ENCODE assay signal across 8 cellular contexts in genomic region chr11:74702383-74703007, GRCh38. TPM values are rescaled to one million over a fixed set of nuclear protein-coding genes. Genes with fewer than 3 reads are reported as not detected.
DNase-seq lines count a peak whose midpoint lies in the region; ATAC-seq and TF ChIP-seq lines count a peak whose summit lies in the region.

No MANE protein-coding gene starts in this region.

- no peaks in the 10 kb centered on the region for H4K20me1 ChIP-seq in Karpas-422 (ENCODE audit: insufficient read depth, low read depth, low read length)

- no peaks in the 10 kb centered on the region for H3K36me3 Mint-ChIP-seq in activated T-helper 17 cell treated with anti-CD3 and anti-CD28 coated beads, Interleukin-2, amount 50 U/mL, for 72 hours (ENCODE audit: low read depth)
- no peaks in the 10 kb centered on the region for H3K36me3 Mint-ChIP-seq in osteocyte (ENCODE audit: unreplicated experiment)

- H3K9me3 ChIP-seq in Karpas-422 (ENCODE audit: low read length) (no peaks in the 10 kb centered on the region), RWPE2 (ENCODE audit: severe bottlenecking) (no peaks in the 10 kb centered on the region)

- no peak overlapping the region for H2AFZ ChIP-seq in Karpas-422 (ENCODE audit: low read length)

- no peaks in the 10 kb centered on the region for H3K9me3 Mint-ChIP-seq in activated T-helper 17 cell treated with anti-CD3 and anti-CD28 coated beads, Interleukin-2, amount 50 U/mL, for 72 hours
- no peaks in the 10 kb centered on the region for H3K9me3 Mint-ChIP-seq in osteocyte (ENCODE audit: unreplicated experiment)

- ATAC-seq in RWPE2 (ENCODE audit: low read depth) (peak; percentile 73), HG02623 (IDR thresholded peaks at IDR 0.05; ENCODE audit: unreplicated experiment) (no peak)
- ATAC-seq in activated T-helper 17 cell treated with anti-CD3 and anti-CD28 coated beads, Interleukin-2, amount 50 U/mL, for 72 hours (replicated peaks) = peak; percentile 81

- H3K9me2 ChIP-seq in Karpas-422 (replicated peaks; ENCODE audit: insufficient read depth, low read length) = no peaks in the 10 kb centered on the region

- peak; percentile 90 for TF ChIP-seq CTCF in GM12872 (IDR thresholded peaks at IDR 0.05; ENCODE audit: insufficient read depth, low read depth, low read length)
- TF ChIP-seq CTCF in RWPE2 (IDR thresholded peaks at IDR 0.05; ENCODE audit: poor library complexity, severe bottlenecking) = peak; percentile 89
- peak; percentile 97 for TF ChIP-seq CTCF in fibroblast of villous mesenchyme (IDR thresholded peaks at IDR 0.05; ENCODE audit: insufficient read depth, low read depth, low read length)
- TF ChIP-seq CTCF in osteocyte (IDR thresholded peaks at IDR 0.05) = peak; percentile 90

- H3K9ac ChIP-seq in Karpas-422 (ENCODE audit: low read length) = no peak overlapping the region

- H3K27ac ChIP-seq in Karpas-422 (ENCODE audit: low read length) (no peak overlapping the region), RWPE2 (ENCODE audit: poor library complexity, severe bottlenecking) (no peak overlapping the region)

- H3K27ac Mint-ChIP-seq in activated T-helper 17 cell treated with anti-CD3 and anti-CD28 coated beads, Interleukin-2, amount 50 U/mL, for 72 hours = no peak overlapping the region
- no peak overlapping the region for H3K27ac Mint-ChIP-seq in osteocyte (ENCODE audit: unreplicated experiment)

- H3K27me3 ChIP-seq in Karpas-422 (ENCODE audit: low read length) (no peaks in the 10 kb centered on the region), RWPE2 (ENCODE audit: insufficient read depth, poor library complexity, severe bottlenecking) (no peaks in the 10 kb centered on the region)

- H3K4me1 ChIP-seq in Karpas-422 (ENCODE audit: low read length) (peaks cover 8% of the 10 kb centered on the region), RWPE2 (ENCODE audit: insufficient read depth, poor library complexity, severe bottlenecking) (no peaks in the 10 kb centered on the region)

- no peaks in the 10 kb centered on the region for H3K79me2 ChIP-seq in Karpas-422 (ENCODE audit: low read length)

- no peak overlapping the region for H3K4me3 Mint-ChIP-seq in activated T-helper 17 cell treated with anti-CD3 and anti-CD28 coated beads, Interleukin-2, amount 50 U/mL, for 72 hours
- no peak overlapping the region for H3K4me3 Mint-ChIP-seq in osteocyte (ENCODE audit: unreplicated experiment)

- DNase-seq in Karpas-422 = peak; percentile 87
- DNase-seq in RWPE2 (ENCODE audit: low spot score) = no peak
- peak; percentile 74 for DNase-seq in fibroblast of villous mesenchyme (ENCODE audit: low read depth)
- peak; percentile 87 for DNase-seq in osteocyte (ENCODE audit: extremely low spot score, unreplicated experiment)
- peak; percentile 75 for DNase-seq in ureter (ENCODE audit: low spot score)

- peaks cover 2% of the 10 kb centered on the region for H3K27me3 Mint-ChIP-seq in activated T-helper 17 cell treated with anti-CD3 and anti-CD28 coated beads, Interleukin-2, amount 50 U/mL, for 72 hours
- peaks cover 3% of the 10 kb centered on the region for H3K27me3 Mint-ChIP-seq in osteocyte (ENCODE audit: unreplicated experiment)

- H3K4me1 Mint-ChIP-seq in activated T-helper 17 cell treated with anti-CD3 and anti-CD28 coated beads, Interleukin-2, amount 50 U/mL, for 72 hours = no peaks in the 10 kb centered on the region
- H3K4me1 Mint-ChIP-seq in osteocyte (ENCODE audit: unreplicated experiment) = peaks cover 3% of the 10 kb centered on the region

- H3K4me2 ChIP-seq in Karpas-422 (ENCODE audit: low read depth, low read length, poor library complexity, severe bottlenecking) = no peak overlapping the region

- H3K36me3 ChIP-seq in Karpas-422 (ENCODE audit: insufficient read depth, low read length) (no peaks in the 10 kb centered on the region), RWPE2 (ENCODE audit: low read depth) (no peaks in the 10 kb centered on the region)

- no peak overlapping the region for H3K4me3 ChIP-seq in Karpas-422 (ENCODE audit: low read length)
- no peak overlapping the region for H3K4me3 ChIP-seq in RWPE2 (ENCODE audit: severe bottlenecking)
- H3K4me3 ChIP-seq in fibroblast of villous mesenchyme (ENCODE audit: low read depth, low read length) = no peak overlapping the region

RNA-seq across cellular contexts. Expression of gene CHRDL2, which starts 28.7 kb away (rescaled TPM):
- total RNA-seq in Karpas-422 (2014; rRNA removed; shearing (Covaris generic); ENCODE audit: low replicate concordance) = not detected in 2 replicates
- not detected for total RNA-seq in activated T-helper 17 cell treated with anti-CD3 and anti-CD28 coated beads, Interleukin-2, amount 50 U/mL, for 72 hours
- total RNA-seq in fibroblast of villous mesenchyme (not detected in 2 replicates), osteocyte (not detected in 2 replicates), ureter (3.2 TPM)

RNA-seq across cellular contexts. Expression of gene RNF169, which starts 46.2 kb away (rescaled TPM):
- total RNA-seq in Karpas-422 (2014; rRNA removed; shearing (Covaris generic); ENCODE audit: low replicate concordance) = 18.8 and 47.0 TPM in 2 replicates
- total RNA-seq in activated T-helper 17 cell treated with anti-CD3 and anti-CD28 coated beads, Interleukin-2, amount 50 U/mL, for 72 hours = 10 to 100 TPM; 14.6 to 15.8 TPM
- total RNA-seq in fibroblast of villous mesenchyme (23.5 and 32.0 TPM in 2 replicates), osteocyte (15.5 and 16.3 TPM in 2 replicates), ureter (21.6 TPM)
